In genomic region chr2:54608224-54608623, GRCh38 we compare ENCODE assay signal across 18 cellular contexts.
DNase-seq lines count a peak whose midpoint lies in the region; ATAC-seq and TF ChIP-seq lines count a peak whose summit lies in the region.
"Had no signal": no experiment of that assay in that cellular context is flagged by ENCODE, and none has a peak within 500 bp of the region (broad histone marks: within the 10 kb centered on the region; RNA-seq: fewer than 3 reads in every experiment).

No MANE protein-coding gene starts in this region.

- peaks cover 13% of the 10 kb centered on the region for H3K36me3 ChIP-seq in CD8-positive, alpha-beta T cell (ENCODE audit: insufficient read depth, low read length)
- peaks cover 6 to 15% of the 10 kb centered on the region in 2 donors for H3K36me3 ChIP-seq in neuronal stem cell (replicated peaks in 1 of 2; ENCODE audit: control insufficient read depth in 2 of 2, insufficient read depth in 2 of 2, low read length in 2 of 2)

- no peak overlapping the region for H2AFZ ChIP-seq in neuronal stem cell (ENCODE audit: low read length)

- no peak overlapping the region for H3K14ac ChIP-seq in neuronal stem cell (ENCODE audit: low read length)

- no peak overlapping the region for H2AK5ac ChIP-seq in neuronal stem cell (ENCODE audit: low read depth, low read length)

- H3K9me3 Mint-ChIP-seq in activated naive CD4-positive, alpha-beta T cell treated with anti-CD3 and anti-CD28 coated beads, Interleukin-2, amount 50 U/mL, for 24 hours = no peaks in the 10 kb centered on the region
- H3K9me3 Mint-ChIP-seq in activated naive CD4-positive, alpha-beta T cell treated with anti-CD3 and anti-CD28 coated beads, Interleukin-2, amount 50 U/mL, for 72 hours = peaks cover 0 to 5% of the 10 kb centered on the region in 2 donors
- no peaks in the 10 kb centered on the region for H3K9me3 Mint-ChIP-seq in CD8-positive, alpha-beta T cell
- H3K9me3 Mint-ChIP-seq in central memory CD8-positive, alpha-beta T cell = no peaks in the 10 kb centered on the region
- peaks cover 4% of the 10 kb centered on the region for H3K9me3 Mint-ChIP-seq in neural crest cell
- H3K9me3 Mint-ChIP-seq: HFFc6 had no signal

- intact Hi-C loops in CD8-positive, alpha-beta T cell (cut with DNase I, micrococcal nuclease) = no loop called here

- peaks cover 2% of the 10 kb centered on the region for H3K79me1 ChIP-seq in neuronal stem cell (ENCODE audit: low read depth, low read length)

- no peak for DNase-seq in activated naive CD4-positive, alpha-beta T cell treated with anti-CD3 and anti-CD28 coated beads, Interleukin-2, amount 50 U/mL, for 72 hours (ENCODE audit: low spot score in 2 of 2)
- no peak for DNase-seq in CD8-positive, alpha-beta T cell
- DNase-seq in central memory CD8-positive, alpha-beta T cell (ENCODE audit: low spot score in 2 of 2) = no peak
- DNase-seq in neural crest cell (ENCODE audit: low read depth, low spot score) (no peak), neuronal stem cell (ENCODE audit: low spot score) (no peak), putamen (ENCODE audit: low spot score) (no peak), DMS79 treated with DMSO at 0.1 percent for 48 hours (lab: John Stamatoyannopoulos, UW) (no peak)
- DNase-seq: AML-193, DMS53, H7, HFFc6, MV-4-11, NCI-H1694 treated with DMSO at 0.1 percent for 48 hours, NCI-H748 treated with DMSO at 0.1 percent for 48 hours had no signal

- no peak overlapping the region for H4K91ac ChIP-seq in neuronal stem cell (ENCODE audit: low read depth, low read length, poor library complexity)

- H3K23ac ChIP-seq in neuronal stem cell (ENCODE audit: low read depth, low read length, poor library complexity) = no peak overlapping the region

- no peaks in the 10 kb centered on the region for H3K9me3 ChIP-seq in CD8-positive, alpha-beta T cell (ENCODE audit: low read length)
- H3K9me3 ChIP-seq in neuronal stem cell (replicated peaks in 1 of 2; ENCODE audit: control insufficient read depth in 2 of 2, insufficient read depth in 1 of 2, low read depth in 1 of 2, low read length in 2 of 2) = peaks cover 0 to 13% of the 10 kb centered on the region in 2 donors

- H2BK15ac ChIP-seq in neuronal stem cell (ENCODE audit: low read length) = no peak overlapping the region

- ATAC-seq in activated naive CD4-positive, alpha-beta T cell treated with anti-CD3 and anti-CD28 coated beads, Interleukin-2, amount 50 U/mL, for 72 hours = no peak
- no peak for ATAC-seq in CD8-positive, alpha-beta T cell
- no peak for ATAC-seq in central memory CD8-positive, alpha-beta T cell (replicated peaks; ENCODE audit: extremely low read depth, poor library complexity, severe bottlenecking)
- ATAC-seq: Right ventricle myocardium inferior had no signal

- peak overlapping the region; percentile 41 for H3K27ac Mint-ChIP-seq in activated naive CD4-positive, alpha-beta T cell treated with anti-CD3 and anti-CD28 coated beads, Interleukin-2, amount 50 U/mL, for 24 hours
- no peak overlapping the region for H3K27ac Mint-ChIP-seq in activated naive CD4-positive, alpha-beta T cell treated with anti-CD3 and anti-CD28 coated beads, Interleukin-2, amount 50 U/mL, for 72 hours
- H3K27ac Mint-ChIP-seq in CD8-positive, alpha-beta T cell = peak overlapping the region; percentile 42
- peak overlapping the region; percentile 1 for H3K27ac Mint-ChIP-seq in central memory CD8-positive, alpha-beta T cell (ENCODE audit: low read depth)
- no peak overlapping the region for H3K27ac Mint-ChIP-seq in neural crest cell (ENCODE audit: unreplicated experiment)
- H3K27ac Mint-ChIP-seq: HFFc6 had no signal

- H3K36me3 Mint-ChIP-seq in activated naive CD4-positive, alpha-beta T cell treated with anti-CD3 and anti-CD28 coated beads, Interleukin-2, amount 50 U/mL, for 24 hours = peaks cover 5% of the 10 kb centered on the region
- H3K36me3 Mint-ChIP-seq in activated naive CD4-positive, alpha-beta T cell treated with anti-CD3 and anti-CD28 coated beads, Interleukin-2, amount 50 U/mL, for 72 hours = peaks cover 4 to 25% of the 10 kb centered on the region in 2 donors
- peaks cover 26% of the 10 kb centered on the region for H3K36me3 Mint-ChIP-seq in CD8-positive, alpha-beta T cell
- H3K36me3 Mint-ChIP-seq in central memory CD8-positive, alpha-beta T cell (ENCODE audit: insufficient read depth) = peaks cover 23% of the 10 kb centered on the region
- peaks cover 23% of the 10 kb centered on the region for H3K36me3 Mint-ChIP-seq in neural crest cell (ENCODE audit: low read depth)

- no peak overlapping the region for H3K4me3 Mint-ChIP-seq in activated naive CD4-positive, alpha-beta T cell treated with anti-CD3 and anti-CD28 coated beads, Interleukin-2, amount 50 U/mL, for 24 hours
- no peak overlapping the region for H3K4me3 Mint-ChIP-seq in CD8-positive, alpha-beta T cell
- H3K4me3 Mint-ChIP-seq in central memory CD8-positive, alpha-beta T cell = no peak overlapping the region
- H3K4me3 Mint-ChIP-seq in neural crest cell = peak overlapping the region; percentile 1
- H3K4me3 Mint-ChIP-seq: HFFc6 had no signal

- H2BK12ac ChIP-seq in neuronal stem cell (ENCODE audit: low read length) = no peak overlapping the region

- TF ChIP-seq CTCF in CD8-positive, alpha-beta T cell (IDR thresholded peaks at IDR 0.05) = no peak
- no peak for TF ChIP-seq CTCF in neural crest cell (conservative IDR thresholded peaks at IDR 0.05)

- peaks cover 60% of the 10 kb centered on the region for H3K4me1 ChIP-seq in CD8-positive, alpha-beta T cell (ENCODE audit: insufficient read depth, low read length)
- H3K4me1 ChIP-seq in neuronal stem cell (ENCODE audit: control insufficient read depth in 2 of 2, insufficient read depth in 1 of 2, low read depth in 1 of 2, low read length in 2 of 2) = peaks cover 8 to 21% of the 10 kb centered on the region in 2 donors

- no peak overlapping the region for H2BK120ac ChIP-seq in neuronal stem cell (ENCODE audit: low read depth, low read length)

- H3K4ac ChIP-seq in neuronal stem cell (ENCODE audit: low read length) = no peak overlapping the region

- H3K27me3 ChIP-seq in CD8-positive, alpha-beta T cell (ENCODE audit: insufficient read depth, low read length) = no peaks in the 10 kb centered on the region
- no peaks in the 10 kb centered on the region for H3K27me3 ChIP-seq in neuronal stem cell (ENCODE audit: control insufficient read depth in 3 of 3, insufficient read depth in 3 of 3, low read depth in 1 of 3, low read length in 3 of 3)

- H3K4me2 ChIP-seq in neuronal stem cell (ENCODE audit: insufficient read depth, low read length, poor library complexity, severe bottlenecking) = no peak overlapping the region
- H3K4me2 ChIP-seq: KMS-11 had no signal

- H3K9ac ChIP-seq in neuronal stem cell (ENCODE audit: low read depth, low read length, poor library complexity) = no peak overlapping the region
- H3K9ac ChIP-seq: KMS-11 had no signal

- H3K18ac ChIP-seq in neuronal stem cell (ENCODE audit: low read length) = no peak overlapping the region

- peaks cover 87% of the 10 kb centered on the region for H3K4me1 Mint-ChIP-seq in activated naive CD4-positive, alpha-beta T cell treated with anti-CD3 and anti-CD28 coated beads, Interleukin-2, amount 50 U/mL, for 24 hours
- H3K4me1 Mint-ChIP-seq in CD8-positive, alpha-beta T cell (ENCODE audit: low read depth) = peaks cover 82% of the 10 kb centered on the region
- H3K4me1 Mint-ChIP-seq in central memory CD8-positive, alpha-beta T cell = peaks cover 78% of the 10 kb centered on the region
- peaks cover 76% of the 10 kb centered on the region for H3K4me1 Mint-ChIP-seq in neural crest cell

- H2BK5ac ChIP-seq in neuronal stem cell (ENCODE audit: low read length) = no peak overlapping the region

- CTCF ChIA-PET in CD8-positive, alpha-beta T cell (lab: Charles Lee) = interaction anchor here (0.9 to 2.9 kb wide), 5 partner anchors 10 to 86 kb away, joined by 3 to 8 read pairs (median 3); no protein-coding TSS in a partner anchor

- H4K8ac ChIP-seq in neuronal stem cell (ENCODE audit: low read depth, low read length) = no peak overlapping the region

- POLR2A ChIA-PET in CD8-positive, alpha-beta T cell (lab: Charles Lee) = interaction anchor here (0.6 to 1.5 kb wide), 4 partner anchors 17 to 52 kb away, joined by 3 to 4 read pairs (median 3); no protein-coding TSS in a partner anchor

- H3K27ac ChIP-seq in CD8-positive, alpha-beta T cell (ENCODE audit: low read depth, low read length) = no peak overlapping the region
- H3K27ac ChIP-seq in neuronal stem cell (replicated peaks; ENCODE audit: low read length) = no peak overlapping the region
- H3K27ac ChIP-seq: 22Rv1, KMS-11 had no signal

- H3K27me3 Mint-ChIP-seq in activated naive CD4-positive, alpha-beta T cell treated with anti-CD3 and anti-CD28 coated beads, Interleukin-2, amount 50 U/mL, for 24 hours = no peaks in the 10 kb centered on the region
- no peaks in the 10 kb centered on the region for H3K27me3 Mint-ChIP-seq in CD8-positive, alpha-beta T cell (ENCODE audit: low read depth)
- H3K27me3 Mint-ChIP-seq in central memory CD8-positive, alpha-beta T cell = no peaks in the 10 kb centered on the region
- no peaks in the 10 kb centered on the region for H3K27me3 Mint-ChIP-seq in neural crest cell (ENCODE audit: low read depth)

- no peak overlapping the region for H3K4me3 ChIP-seq in CD8-positive, alpha-beta T cell (ENCODE audit: low read depth, low read length)
- H3K4me3 ChIP-seq in neuronal stem cell (ENCODE audit: low read length in 2 of 2) = no peak overlapping the region

- no CpG with 5 or more reads among the region's 3 CpGs for WGBS in neuronal stem cell (ENCODE audit: extremely low coverage in 2 of 2, insufficient read length in 2 of 2, insufficient replicate concordance in 1 of 2), 2 donors

Comparison
In these comparisons a context has a peak if more than half of its experiments do, and no peak if none do; other contexts are left out.
1. H3K27ac Mint-ChIP-seq: peak in activated naive CD4-positive, alpha-beta T cell treated with anti-CD3 and anti-CD28 coated beads, Interleukin-2, amount 50 U/mL, for 24 hours (single experiment), CD8-positive, alpha-beta T cell (single experiment) and central memory CD8-positive, alpha-beta T cell (single experiment); none in activated naive CD4-positive, alpha-beta T cell treated with anti-CD3 and anti-CD28 coated beads, Interleukin-2, amount 50 U/mL, for 72 hours (0 of 2) and neural crest cell (single experiment).